Comparison of ENCODE assay signal across 11 cellular contexts in the genomic region with DNA sequence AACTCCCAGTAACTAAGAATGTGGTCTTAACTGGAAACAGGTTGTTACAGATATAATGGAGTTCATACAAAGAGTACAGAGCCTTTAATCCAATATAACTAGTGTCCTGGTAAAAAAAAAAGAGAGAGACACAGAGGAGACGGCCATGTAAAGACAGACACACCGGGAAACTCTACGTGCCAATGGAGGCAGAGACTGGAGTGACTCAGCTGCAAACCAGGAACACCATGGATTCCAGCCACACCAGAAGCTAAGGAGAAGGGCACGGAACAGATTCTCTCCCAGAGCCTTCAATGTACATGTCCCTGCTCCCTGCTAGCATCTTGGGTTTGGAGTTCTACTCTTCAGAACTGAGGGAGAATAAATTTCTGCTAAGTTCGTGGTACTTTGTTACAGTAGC. TPM values are rescaled to one million over a fixed set of nuclear protein-coding genes. Genes with fewer than 3 reads are reported as not detected.
DNase-seq lines count a peak whose midpoint lies in the region; ATAC-seq and TF ChIP-seq lines count a peak whose summit lies in the region.
"Had no signal": no experiment of that assay in that cellular context is flagged by ENCODE, and none has a peak within 500 bp of the region (broad histone marks: within the 10 kb centered on the region; RNA-seq: fewer than 3 reads in every experiment).

No MANE protein-coding gene starts in this region.

- H3K36me3 ChIP-seq in MG63 = peaks cover 61% of the 10 kb centered on the region

- no peaks in the 10 kb centered on the region for H3K27me3 ChIP-seq in MG63

- no peak for ATAC-seq in GM21576 (IDR thresholded peaks at IDR 0.05; ENCODE audit: unreplicated experiment)

- no peak for DNase-seq in T-helper 1 cell
- peak; percentile 66 for DNase-seq in MG63
- DNase-seq in dermis blood vessel endothelial cell = peak; percentile 65
- DNase-seq in neural crest cell (ENCODE audit: low read depth, low spot score) = no peak
- DNase-seq in amygdala (lab: John Stamatoyannopoulos, UW) = no peak
- no peak for DNase-seq in kidney glomerular epithelial cell (lab: John Stamatoyannopoulos, UW)
- DNase-seq: activated CD4-positive, CD25-positive, alpha-beta regulatory T cell had no signal

- no peak overlapping the region for H3K27ac Mint-ChIP-seq in T-helper 1 cell treated with Interleukin-12 subunit alpha and Interleukin-12 subunit beta and Interleukin-4 antibody, amounts not matched to agents 30 μg/mL and 1 μg/mL, for 36 hours
- peak overlapping the region; percentile 54 for H3K27ac Mint-ChIP-seq in neural crest cell (ENCODE audit: unreplicated experiment)

- H3K9me3 ChIP-seq in MG63 = no peaks in the 10 kb centered on the region

- no peaks in the 10 kb centered on the region for H3K9me3 Mint-ChIP-seq in T-helper 1 cell treated with Interleukin-12 subunit alpha and Interleukin-12 subunit beta and Interleukin-4 antibody, amounts not matched to agents 30 μg/mL and 1 μg/mL, for 36 hours
- H3K9me3 Mint-ChIP-seq in neural crest cell = no peaks in the 10 kb centered on the region

- H3K4me3 ChIP-seq in MG63 = peak overlapping the region; percentile 16; the same call in 1 of the 2 replicates
- H3K4me3 ChIP-seq: lung had no signal

- H3K27me3 Mint-ChIP-seq in T-helper 1 cell treated with Interleukin-12 subunit alpha and Interleukin-12 subunit beta and Interleukin-4 antibody, amounts not matched to agents 30 μg/mL and 1 μg/mL, for 36 hours (ENCODE audit: low read depth) = no peaks in the 10 kb centered on the region
- H3K27me3 Mint-ChIP-seq in neural crest cell (ENCODE audit: low read depth) = no peaks in the 10 kb centered on the region

- peaks cover 29% of the 10 kb centered on the region for H3K4me1 Mint-ChIP-seq in T-helper 1 cell treated with Interleukin-12 subunit alpha and Interleukin-12 subunit beta and Interleukin-4 antibody, amounts not matched to agents 30 μg/mL and 1 μg/mL, for 36 hours (ENCODE audit: low read depth)
- peaks cover 30% of the 10 kb centered on the region for H3K4me1 Mint-ChIP-seq in neural crest cell

- peaks cover 46% of the 10 kb centered on the region for H3K36me3 Mint-ChIP-seq in T-helper 1 cell treated with Interleukin-12 subunit alpha and Interleukin-12 subunit beta and Interleukin-4 antibody, amounts not matched to agents 30 μg/mL and 1 μg/mL, for 36 hours (ENCODE audit: low read depth)
- H3K36me3 Mint-ChIP-seq in neural crest cell (ENCODE audit: low read depth) = peaks cover 7% of the 10 kb centered on the region

- H3K4me3 Mint-ChIP-seq in T-helper 1 cell treated with Interleukin-12 subunit alpha and Interleukin-12 subunit beta and Interleukin-4 antibody, amounts not matched to agents 30 μg/mL and 1 μg/mL, for 36 hours = peak overlapping the region; percentile 58
- H3K4me3 Mint-ChIP-seq in neural crest cell = peak overlapping the region; percentile 99

- no peak for TF ChIP-seq CTCF in neural crest cell (conservative IDR thresholded peaks at IDR 0.05)

RNA-seq across cellular contexts. Expression of a gene that starts 4.5 kb away (rescaled TPM):
- total RNA-seq in MG63 (2014; rRNA removed; shearing (Covaris generic); ENCODE audit: low replicate concordance) = 4.7 and 9.8 TPM in 2 replicates
- total RNA-seq in dermis blood vessel endothelial cell (23.5 TPM in 2 replicates), neural crest cell (40.7 and 44.6 TPM in 2 replicates)

RNA-seq across cellular contexts. Expression of a gene that starts 16.1 kb away (rescaled TPM):
- not detected in 2 replicates for total RNA-seq in MG63 (2014; rRNA removed; shearing (Covaris generic); ENCODE audit: low replicate concordance)
- not detected in 2 replicates for total RNA-seq in dermis blood vessel endothelial cell
- total RNA-seq in neural crest cell = not detected in 2 replicates
- total RNA-seq: H4, lung had no signal

Comparison
In these comparisons a context has a peak if more than half of its experiments do, and no peak if none do; other contexts are left out.
1. DNase-seq: peak in MG63 (single experiment) and dermis blood vessel endothelial cell (single experiment); none in T-helper 1 cell (0 of 5), neural crest cell (single experiment), amygdala (0 of 56) and kidney glomerular epithelial cell (single experiment).